In the genomic region with DNA sequence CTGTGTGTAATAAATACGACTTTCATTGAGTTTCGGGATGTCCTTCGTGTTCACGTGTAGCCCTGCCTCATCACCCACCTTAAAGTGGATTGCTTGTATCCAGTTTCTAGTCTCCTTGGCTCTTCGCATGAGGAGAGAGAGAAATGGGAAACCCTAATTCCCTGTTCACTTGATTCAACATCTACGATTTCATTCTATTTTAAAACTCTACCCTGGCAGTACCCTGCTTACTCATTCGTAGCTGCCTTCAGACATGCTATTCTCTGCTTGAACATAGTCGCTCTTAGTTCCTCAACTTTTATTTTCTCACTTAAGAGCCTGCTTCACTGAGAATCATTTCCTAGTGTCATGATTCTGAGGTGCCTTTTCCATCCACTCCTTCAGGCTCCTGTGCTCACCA, we compare ENCODE assay signal across 17 cellular contexts.
A peak's percentile ranks its signal among the peaks of the same experiment; 100 is the strongest.
DNase-seq lines count a peak whose midpoint lies in the region; ATAC-seq and TF ChIP-seq lines count a peak whose summit lies in the region.
"Had no signal": no experiment of that assay in that cellular context is flagged by ENCODE, and none has a peak within 500 bp of the region (broad histone marks: within the 10 kb centered on the region; RNA-seq: fewer than 3 reads in every experiment).

No MANE protein-coding gene starts in this region.

- H3K27ac ChIP-seq in ectodermal cell (ENCODE audit: insufficient read depth, low read depth, low read length, poor library complexity, severe bottlenecking) (peak overlapping the region; percentile 39), gastrocnemius medialis (peak overlapping the region; percentile 84 to 88 (median 86))
- H3K27ac ChIP-seq: HL-60 had no signal

- no peaks in the 10 kb centered on the region for H3K36me3 ChIP-seq in ectodermal cell (ENCODE audit: control insufficient read depth, insufficient read depth, low read length)
- no peaks in the 10 kb centered on the region for H3K36me3 ChIP-seq in gastrocnemius medialis
- H3K36me3 ChIP-seq: BE2C had no signal

- H3K4me1 Mint-ChIP-seq in nephron progenitor cell, result peaks cover 37% of the 10 kb centered on the region
- H3K4me1 Mint-ChIP-seq: CD4-positive, CD25-positive, alpha-beta regulatory T cell; CD8-positive, alpha-beta memory T cell had no signal

- in situ Hi-C loops in gastrocnemius medialis (cut with MboI; ENCODE audit: low sequenced_read_pairs in 4 of 4), result no loop called here

- no peaks in the 10 kb centered on the region for H3K9me3 ChIP-seq in ectodermal cell (ENCODE audit: control insufficient read depth, low read length)
- no peaks in the 10 kb centered on the region for H3K9me3 ChIP-seq in gastrocnemius medialis
- H3K9me3 ChIP-seq: BE2C had no signal

- peak in 1 of 2 donors; percentile 47 for TF ChIP-seq POLR2A in gastrocnemius medialis (IDR thresholded peaks at IDR 0.05)

- no peak for DNase-seq in nephron progenitor cell
- no peak for DNase-seq in gastrocnemius medialis
- no peak for DNase-seq in NCI-H526 (lab: John Stamatoyannopoulos, UW)
- DNase-seq in HT-29 (ENCODE audit: low spot score), result no peak
- DNase-seq: ACHN; BE2C; C1 segment of cervical spinal cord; CD4-positive, CD25-positive, alpha-beta regulatory T cell; CD8-positive, alpha-beta memory T cell; COR-L47; DMS 273 treated with DMSO at 0.1 percent for 48 hours; HCEC 1CT; IMR-90 had no signal

- H3K27me3 ChIP-seq in ectodermal cell (ENCODE audit: control insufficient read depth, insufficient read depth, low read length, poor library complexity, severe bottlenecking) (no peaks in the 10 kb centered on the region), gastrocnemius medialis (no peaks in the 10 kb centered on the region)
- H3K27me3 ChIP-seq: BE2C had no signal

- intact Hi-C loops in gastrocnemius medialis (cut with DNase I; ENCODE audit: low total_unique reads), result loop anchor here (2.0 kb wide), 1 partner anchor 28 kb away; no protein-coding TSS in a partner anchor

- peaks cover 16% of the 10 kb centered on the region for H3K4me1 ChIP-seq in ectodermal cell (ENCODE audit: control insufficient read depth, insufficient read depth, low read length)
- H3K4me1 ChIP-seq in gastrocnemius medialis, result peaks cover 37 to 75% of the 10 kb centered on the region in 2 donors

- H3K4me3 ChIP-seq in ectodermal cell (ENCODE audit: insufficient read depth, low read depth, low read length) (no peak overlapping the region), gastrocnemius medialis (peak overlapping the region in 2 of 4 donors; percentile 3 to 24)
- H3K4me3 ChIP-seq: GM23338 had no signal

- ATAC-seq in gastrocnemius medialis (peak; percentile 92 to 94), HG03196 (IDR thresholded peaks at IDR 0.05; ENCODE audit: unreplicated experiment) (no peak)
- ATAC-seq: GM23338 had no signal

- TF ChIP-seq CTCF in nephron progenitor cell (IDR thresholded peaks at IDR 0.05) (no peak), gastrocnemius medialis (IDR thresholded peaks at IDR 0.05 in 4 of 5, conservative IDR thresholded peaks at IDR 0.05 in 1 of 5) (no peak)

- H3K4me3 Mint-ChIP-seq in nephron progenitor cell, result no peak overlapping the region
- H3K4me3 Mint-ChIP-seq: CD4-positive, CD25-positive, alpha-beta regulatory T cell; CD8-positive, alpha-beta memory T cell; GM23338 had no signal

- peaks cover 3% of the 10 kb centered on the region for H3K27me3 Mint-ChIP-seq in nephron progenitor cell (ENCODE audit: low read depth, poor library complexity)
- H3K27me3 Mint-ChIP-seq: CD4-positive, CD25-positive, alpha-beta regulatory T cell had no signal

- H3K9me3 Mint-ChIP-seq in nephron progenitor cell, result no peaks in the 10 kb centered on the region
- H3K9me3 Mint-ChIP-seq: GM23338 had no signal

- H3K36me3 Mint-ChIP-seq in nephron progenitor cell (ENCODE audit: low read depth), result no peaks in the 10 kb centered on the region
- H3K36me3 Mint-ChIP-seq: CD4-positive, CD25-positive, alpha-beta regulatory T cell; CD8-positive, alpha-beta memory T cell had no signal

- WGBS in ectodermal cell, 2 experiments, result 92 to 93% methylated on average over 8 of the region's 8 CpGs

- H3K27ac Mint-ChIP-seq in nephron progenitor cell, result peak overlapping the region; percentile 34
- H3K27ac Mint-ChIP-seq: CD4-positive, CD25-positive, alpha-beta regulatory T cell; CD8-positive, alpha-beta memory T cell; GM23338 had no signal
